In the genomic region with DNA sequence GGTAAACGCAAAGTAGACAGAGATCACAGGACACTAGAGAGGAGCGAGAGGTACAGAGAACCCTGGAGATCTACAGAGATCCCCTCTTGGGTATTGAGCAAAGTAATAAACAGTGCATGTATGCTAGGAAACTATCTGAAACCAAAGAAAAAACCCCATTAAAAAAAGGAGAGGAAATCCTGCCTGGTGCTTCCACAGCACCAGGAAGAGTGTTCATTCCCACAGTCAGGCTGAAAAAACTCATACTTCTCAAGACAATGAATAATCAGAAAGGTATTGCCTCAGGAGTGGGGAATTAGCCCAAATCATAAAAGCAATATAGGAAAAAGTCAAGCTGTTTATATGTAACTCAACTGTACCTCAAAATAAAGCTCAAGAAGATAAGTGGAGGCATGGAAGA, we compare ENCODE assay signal across 20 cellular contexts. TPM values are rescaled to one million over a fixed set of nuclear protein-coding genes. Genes with fewer than 3 reads are reported as not detected.
DNase-seq lines count a peak whose midpoint lies in the region; ATAC-seq, FAIRE-seq and TF ChIP-seq lines count a peak whose summit lies in the region.
"Had no signal": no experiment of that assay in that cellular context is flagged by ENCODE, and none has a peak within 500 bp of the region (broad histone marks: within the 10 kb centered on the region; RNA-seq: fewer than 3 reads in every experiment).

No MANE protein-coding gene starts in this region.

- no CpG with 5 or more reads among the region's 2 CpGs for WGBS in IMR-90 (ENCODE audit: extremely low coverage in 2 of 2, insufficient read length in 1 of 2), 2 experiments
- WGBS in spleen, 5 donors = 90 to 96% (median 93%) methylated on average over 2 of the region's 2 CpGs

- H3K4me1 ChIP-seq in IMR-90 (ENCODE audit: control insufficient read depth, insufficient read depth, low read length) = peaks cover 6% of the 10 kb centered on the region; the same call in 1 of the 2 replicates
- peaks cover 4% of the 10 kb centered on the region for H3K4me1 ChIP-seq in endothelial cell of umbilical vein (ENCODE audit: control insufficient read depth, extremely low read depth, insufficient read depth, low read length)
- no peaks in the 10 kb centered on the region for H3K4me1 ChIP-seq in spleen

- peak; percentile 35 for FAIRE-seq in endothelial cell of umbilical vein (lab: Jason Lieb, UNC)
- FAIRE-seq: GM12891, H1, HepG2 had no signal

- in situ Hi-C loops in IMR-90 (cut with MboI; ENCODE audit: low sequenced_read_pairs) = no loop called here

- TF ChIP-seq POLR2A in IMR-90 (IDR thresholded peaks at IDR 0.05; ENCODE audit: low read depth, low read length) (no peak), endothelial cell of umbilical vein (IDR thresholded peaks at IDR 0.05; ENCODE audit: low read depth, low read length) (no peak), spleen (IDR thresholded peaks at IDR 0.05) (no peak)

- H3K4ac ChIP-seq in IMR-90 (ENCODE audit: low read depth, low read length) = no peak overlapping the region

- H3K23ac ChIP-seq in IMR-90 (ENCODE audit: low read depth, low read length) = no peak overlapping the region

- H3K14ac ChIP-seq in IMR-90 (replicated peaks; ENCODE audit: low read depth, low read length) = no peak overlapping the region

- H3K79me2 ChIP-seq in endothelial cell of umbilical vein (ENCODE audit: control insufficient read depth, insufficient read depth, low read length) = no peaks in the 10 kb centered on the region

- H3K4me3 Mint-ChIP-seq in osteocyte (ENCODE audit: unreplicated experiment) = no peak overlapping the region
- H3K4me3 Mint-ChIP-seq: CD14-positive monocyte had no signal

- no peak overlapping the region for H4K8ac ChIP-seq in IMR-90 (ENCODE audit: low read depth in 2 of 2, low read length in 2 of 2)

- peak overlapping the region; percentile 3 for H3K27ac Mint-ChIP-seq in osteocyte (ENCODE audit: unreplicated experiment)
- H3K27ac Mint-ChIP-seq: CD14-positive monocyte had no signal

- no peak overlapping the region for H2BK120ac ChIP-seq in IMR-90 (ENCODE audit: low read depth, low read length)

- TF ChIP-seq RAD21 in IMR-90 (IDR thresholded peaks at IDR 0.05; ENCODE audit: low read length) = no peak

- H2BK15ac ChIP-seq in IMR-90 (ENCODE audit: low read depth, low read length) = no peak overlapping the region

- BruUV-seq in IMR-90 (replicated peaks; lab: Mats Ljungman, UMichigan) (no TSS peak), endothelial cell of umbilical vein (replicated peaks; lab: Mats Ljungman, UMichigan) (no TSS peak)

- POLR2A ChIA-PET in IMR-90 (lab: Charles Lee; ENCODE audit: unreplicated experiment) = no interaction called here
- POLR2A ChIA-PET in endothelial cell of umbilical vein (lab: Charles Lee) = no interaction called here

- no peak overlapping the region for H2AK5ac ChIP-seq in IMR-90 (ENCODE audit: low read depth, low read length)

- H2AK9ac ChIP-seq in IMR-90 (replicated peaks; ENCODE audit: low read depth, low read length, poor library complexity) = no peak overlapping the region

- H3K9me3 ChIP-seq in IMR-90 (ENCODE audit: control insufficient read depth, insufficient read depth, low read length) = no peaks in the 10 kb centered on the region
- no peaks in the 10 kb centered on the region for H3K9me3 ChIP-seq in endothelial cell of umbilical vein (replicated peaks; ENCODE audit: control insufficient read depth, insufficient read depth, low read length)
- H3K9me3 ChIP-seq in spleen = no peaks in the 10 kb centered on the region

- no peak overlapping the region for H2BK5ac ChIP-seq in IMR-90 (ENCODE audit: low read depth, low read length, poor library complexity, severe bottlenecking)

- no peak for TF ChIP-seq CTCF in IMR-90 (conservative IDR thresholded peaks at IDR 0.05; ENCODE audit: low read depth, low read length)
- TF ChIP-seq CTCF in endothelial cell of umbilical vein (IDR thresholded peaks at IDR 0.05; ENCODE audit: extremely low read depth in 1 of 2, insufficient read depth in 1 of 2, low read depth in 1 of 2, low read length in 2 of 2) = no peak
- no peak for TF ChIP-seq CTCF in osteocyte (IDR thresholded peaks at IDR 0.05)
- no peak for TF ChIP-seq CTCF in spleen (IDR thresholded peaks at IDR 0.05 in 8 of 11, conservative IDR thresholded peaks at IDR 0.05 in 3 of 11)

- H3K4me1 Mint-ChIP-seq in osteocyte (ENCODE audit: unreplicated experiment) = no peaks in the 10 kb centered on the region
- H3K4me1 Mint-ChIP-seq: CD14-positive monocyte had no signal

- no peaks in the 10 kb centered on the region for H3K9me3 Mint-ChIP-seq in osteocyte (ENCODE audit: unreplicated experiment)
- H3K9me3 Mint-ChIP-seq: CD14-positive monocyte had no signal

- H3K4me2 ChIP-seq in IMR-90 (ENCODE audit: low read depth, low read length) = no peak overlapping the region
- peak overlapping the region; percentile 0 for H3K4me2 ChIP-seq in endothelial cell of umbilical vein (ENCODE audit: insufficient read depth, low read length)

- H3K27ac ChIP-seq in IMR-90 (ENCODE audit: insufficient read depth, low read length) (no peak overlapping the region), endothelial cell of umbilical vein (ENCODE audit: insufficient read depth, low read depth, low read length) (peak overlapping the region; percentile 47), spleen (no peak overlapping the region)

- intact Hi-C loops in IMR-90 (cut with micrococcal nuclease) (no loop called here), endothelial cell of umbilical vein (cut with micrococcal nuclease) (loop anchor here (1.0 to 2.0 kb wide), 2 partner anchors 18 to 42 kb away; no protein-coding TSS in a partner anchor), spleen (cut with DNase I; ENCODE audit: low total_unique reads) (no loop called here)

- no peaks in the 10 kb centered on the region for H3K27me3 Mint-ChIP-seq in osteocyte (ENCODE audit: unreplicated experiment)

- H3K18ac ChIP-seq in IMR-90 (ENCODE audit: low read depth, low read length) = no peak overlapping the region

- no peaks in the 10 kb centered on the region for H3K27me3 ChIP-seq in IMR-90 (ENCODE audit: control insufficient read depth, insufficient read depth, low read length)
- no peaks in the 10 kb centered on the region for H3K27me3 ChIP-seq in endothelial cell of umbilical vein (ENCODE audit: control insufficient read depth in 2 of 2, insufficient read depth in 2 of 2, low read length in 2 of 2)
- H3K27me3 ChIP-seq in spleen (replicated peaks in 1 of 7) = no peaks in the 10 kb centered on the region

- peaks cover 12% of the 10 kb centered on the region for H3K36me3 ChIP-seq in IMR-90 (ENCODE audit: control insufficient read depth, insufficient read depth, low read length)
- peaks cover 0 to 12% of the 10 kb centered on the region in 2 experiments for H3K36me3 ChIP-seq in endothelial cell of umbilical vein (ENCODE audit: control insufficient read depth in 2 of 2, extremely low read depth in 1 of 2, insufficient read depth in 2 of 2, low read length in 2 of 2)
- H3K36me3 ChIP-seq in spleen = peaks cover 0 to 88% (median 40%) of the 10 kb centered on the region in 6 donors

- H3K56ac ChIP-seq in IMR-90 (ENCODE audit: extremely low read depth, insufficient read depth, low read length) = no peak overlapping the region

- H4K20me1 ChIP-seq in IMR-90 (ENCODE audit: insufficient read depth, low read length) (no peaks in the 10 kb centered on the region), endothelial cell of umbilical vein (replicated peaks; ENCODE audit: control insufficient read depth, extremely low read depth, insufficient read depth, low read length) (no peaks in the 10 kb centered on the region)

- H3K36me3 Mint-ChIP-seq in osteocyte (ENCODE audit: unreplicated experiment) = peaks cover 46% of the 10 kb centered on the region

- ATAC-seq in IMR-90 (ENCODE audit: low read depth) (no peak), HG02981 (IDR thresholded peaks at IDR 0.05; ENCODE audit: unreplicated experiment) (no peak), GM21576 (IDR thresholded peaks at IDR 0.05; ENCODE audit: unreplicated experiment) (no peak)
- ATAC-seq: HepG2, PC-3 had no signal

- H3K9me1 ChIP-seq in IMR-90 (ENCODE audit: insufficient read depth, low read length) (0 out of 2 replicates have a peak, but pooled peaks cover 3% of the 10 kb centered on the region), endothelial cell of umbilical vein (replicated peaks; ENCODE audit: control insufficient read depth, extremely low read depth, insufficient read depth, low read length) (no peaks in the 10 kb centered on the region)

- H3K4me3 ChIP-seq in IMR-90 (ENCODE audit: insufficient read depth, low read depth, low read length) (no peak overlapping the region), endothelial cell of umbilical vein (replicated peaks in 1 of 3; ENCODE audit: insufficient read depth in 1 of 3, low read depth in 1 of 3, low read length in 3 of 3) (no peak overlapping the region), spleen (no peak overlapping the region)

- dilution Hi-C loops in IMR-90 (cut with HindIII; ENCODE audit: low sequenced_read_pairs, unreplicated experiment) = no loop called here
- dilution Hi-C loops in endothelial cell of umbilical vein (cut with MboI; ENCODE audit: extremely low pct_ligation_motif_present, low sequenced_read_pairs) = no loop called here

- CTCF ChIA-PET in IMR-90 (lab: Yijun Ruan, JAX) = interaction anchor here (0.5 to 0.6 kb wide), 2 partner anchors 17 to 183 kb away, joined by 4 to 5 read pairs; no protein-coding TSS in a partner anchor
- CTCF ChIA-PET in endothelial cell of umbilical vein (lab: Charles Lee) = interaction anchor here (1.0 kb wide), 1 partner anchor 13 kb away, joined by 3 read pairs; no protein-coding TSS in a partner anchor

- H3K9ac ChIP-seq in IMR-90 (ENCODE audit: low read depth, low read length) (no peak overlapping the region), endothelial cell of umbilical vein (replicated peaks; ENCODE audit: extremely low read depth, insufficient read depth, low read length) (no peak overlapping the region)

- H4K5ac ChIP-seq in IMR-90 (ENCODE audit: low read depth, low read length) = no peak overlapping the region

- H2AFZ ChIP-seq in IMR-90 (replicated peaks; ENCODE audit: low read length, poor library complexity) = no peak overlapping the region
- H2AFZ ChIP-seq in endothelial cell of umbilical vein (ENCODE audit: low read depth, low read length) = no peak overlapping the region

- H4K91ac ChIP-seq in IMR-90 (ENCODE audit: insufficient read depth, low read depth, low read length) = no peak overlapping the region

- no peak overlapping the region for H2BK20ac ChIP-seq in IMR-90 (ENCODE audit: low read depth, low read length)

- no peaks in the 10 kb centered on the region for H3K79me1 ChIP-seq in IMR-90 (ENCODE audit: low read depth in 1 of 2, low read length in 2 of 2)

- peak; percentile 52 for DNase-seq in EH (ENCODE audit: low read depth)
- peak; percentile 32 for DNase-seq in IMR-90
- peak; percentile 73 for DNase-seq in endothelial cell of umbilical vein (ENCODE audit: low read depth, low spot score)
- no peak for DNase-seq in osteocyte (ENCODE audit: extremely low spot score, unreplicated experiment)
- no peak for DNase-seq in UCSD-AML1 (lab: John Stamatoyannopoulos, UW; ENCODE audit: unreplicated experiment)
- no peak for DNase-seq in spleen
- DNase-seq: DND-41, KG1, MV-4-11, NCI-H1417, NCI-H187, NCI-H345, NCI-H524 treated with DMSO at 0.1 percent for 48 hours, PC-3 had no signal

RNA-seq across cellular contexts. Expression of a gene that starts 59.1 kb away (rescaled TPM):
- total RNA-seq in IMR-90 (2012; rRNA removed) (4.8 and 8.6 TPM in 2 replicates), endothelial cell of umbilical vein (7.2 and 9.5 TPM in 2 replicates), osteocyte (12.2 and 13.5 TPM in 2 replicates), spleen (10 to 100 TPM in 3 of 7 donors, 1 to 10 TPM in 4; 7.7 to 19.7 (median 9.7) TPM)
- polyA plus RNA-seq in IMR-90 (2012; rRNA removed) (1.3 and 1.6 TPM in 2 replicates), endothelial cell of umbilical vein (0.54 and 1.0 TPM in 2 replicates), spleen (1 to 10 TPM; 1.7 to 2.8 (median 2.2) TPM)
- polyA plus RNA-seq in IMR-90 (2012; cell fraction: cytosol; rRNA removed) = 0.14 and 0.16 TPM in 2 replicates
- polyA plus RNA-seq in IMR-90 (2012; cell fraction: nucleus; rRNA removed; ENCODE audit: low replicate concordance) = 0.22 and 1.6 TPM in 2 replicates
- polyA plus RNA-seq in endothelial cell of umbilical vein (2011; cell fraction: cytosol; rRNA removed) = 1.4 and 1.7 TPM in 2 replicates
- 4.0 and 5.1 TPM in 2 replicates for polyA plus RNA-seq in endothelial cell of umbilical vein (2011; cell fraction: nucleus; rRNA removed)
- 5.9 and 7.4 TPM in 2 replicates for polyA plus RNA-seq in endothelial cell of umbilical vein (2012)
- polyA minus RNA-seq in endothelial cell of umbilical vein = 3.2 TPM in 2 replicates
- 1.4 TPM for polyA minus RNA-seq in endothelial cell of umbilical vein (2011; cell fraction: cytosol; rRNA and poly(A)+ RNA removed)
- 9.6 and 11.0 TPM in 2 replicates for polyA minus RNA-seq in endothelial cell of umbilical vein (2011; cell fraction: nucleus; rRNA and poly(A)+ RNA removed)

Comparison
In these comparisons a context has a peak if more than half of its experiments do, and no peak if none do; other contexts are left out.
1. DNase-seq: peak in EH (single experiment), IMR-90 (single experiment) and endothelial cell of umbilical vein (single experiment); none in osteocyte (single experiment), UCSD-AML1 (single experiment) and spleen (single experiment).